ENCODE assay signal across 8 cellular contexts in the genomic region with DNA sequence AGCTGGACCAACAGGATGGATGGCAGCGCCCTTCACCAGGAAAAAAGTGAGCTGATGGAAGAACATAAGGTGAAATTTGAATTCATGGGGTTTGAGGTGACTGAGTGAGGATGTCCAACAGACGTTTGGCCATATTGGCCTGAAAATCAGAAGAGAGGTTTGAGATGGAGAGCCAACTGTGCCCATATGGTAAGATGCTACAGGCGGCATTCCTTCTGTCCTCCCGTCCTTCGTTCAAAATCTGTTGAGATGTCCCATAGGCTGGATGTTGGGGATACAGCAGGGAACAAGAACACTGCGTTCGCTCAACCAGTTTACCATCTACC. TPM values are rescaled to one million over a fixed set of nuclear protein-coding genes. Genes with fewer than 3 reads are reported as not detected.
A peak's percentile ranks its signal among the peaks of the same experiment; 100 is the strongest.
DNase-seq lines count a peak whose midpoint lies in the region; ATAC-seq and TF ChIP-seq lines count a peak whose summit lies in the region.

No MANE protein-coding gene starts in this region.

- H4K91ac ChIP-seq in mesenchymal stem cell (ENCODE audit: low read length): peak overlapping the region; percentile 52

- no peak for DNase-seq in mammary epithelial cell
- DNase-seq in mesenchymal stem cell: no peak
- DNase-seq in vagina (ENCODE audit: extremely low spot score in 2 of 2): no peak
- no peak for DNase-seq in NCI-H2081 (lab: John Stamatoyannopoulos, UW)
- no peak for DNase-seq in DMS114 treated with DMSO at 0.1 percent for 48 hours (lab: John Stamatoyannopoulos, UW; ENCODE audit: unreplicated experiment)

- WGBS in mammary epithelial cell (ENCODE audit: low coverage, missing lambda C conversion rate): 17% methylated on average over 7 of the region's 7 CpGs
- 23% methylated on average over 5 of the region's 7 CpGs for WGBS in mesenchymal stem cell

- H2AFZ ChIP-seq in mammary epithelial cell (ENCODE audit: low read depth, low read length) (peak overlapping the region; percentile 99), mesenchymal stem cell (ENCODE audit: low read depth, low read length) (peak overlapping the region; percentile 6)

- no peak overlapping the region for H3K14ac ChIP-seq in mesenchymal stem cell (ENCODE audit: low read length in 2 of 2)

- peaks cover 22% of the 10 kb centered on the region for H3K36me3 ChIP-seq in DOHH2 (ENCODE audit: control insufficient read depth, low read length)
- H3K36me3 ChIP-seq in mammary epithelial cell (ENCODE audit: insufficient read depth, low read length): no peaks in the 10 kb centered on the region
- H3K36me3 ChIP-seq in mesenchymal stem cell (ENCODE audit: control insufficient read depth in 1 of 2, insufficient read depth in 2 of 2, low read depth in 1 of 2, low read length in 2 of 2): peaks cover 6 to 13% of the 10 kb centered on the region in 2 experiments
- H3K36me3 ChIP-seq in vagina: peaks cover 0 to 19% of the 10 kb centered on the region in 2 donors

- ATAC-seq in HG03159 (IDR thresholded peaks at IDR 0.05; ENCODE audit: unreplicated experiment): peak; percentile 3
- ATAC-seq in GM21526 (IDR thresholded peaks at IDR 0.05; ENCODE audit: low FRiP score, unreplicated experiment): no peak

- H3K9ac ChIP-seq in mammary epithelial cell (ENCODE audit: insufficient read depth, low read length) (peak overlapping the region; percentile 85), mesenchymal stem cell (ENCODE audit: low read length) (peak overlapping the region; percentile 97)

- no peak overlapping the region for H2BK5ac ChIP-seq in mesenchymal stem cell (ENCODE audit: low read depth, low read length, poor library complexity, severe bottlenecking)

- peak overlapping the region; percentile 42 to 82 for H3K4ac ChIP-seq in mesenchymal stem cell (ENCODE audit: low read depth in 1 of 2, low read length in 2 of 2)

- H3K79me1 ChIP-seq in mesenchymal stem cell (replicated peaks; ENCODE audit: low read length, poor library complexity, severe bottlenecking): peaks cover 27% of the 10 kb centered on the region

- H3K4me2 ChIP-seq in DOHH2 (ENCODE audit: low read length) (peak overlapping the region; percentile 74), mammary epithelial cell (ENCODE audit: insufficient read depth, low read depth, low read length) (peak overlapping the region; percentile 96), mesenchymal stem cell (ENCODE audit: low read length, poor library complexity, severe bottlenecking) (peak overlapping the region; percentile 44)

- H3K9me3 ChIP-seq in DOHH2 (ENCODE audit: control insufficient read depth, insufficient read depth, low read length) (no peaks in the 10 kb centered on the region), mammary epithelial cell (replicated peaks; ENCODE audit: insufficient read depth, low read length) (no peaks in the 10 kb centered on the region), mesenchymal stem cell (ENCODE audit: control insufficient read depth, low read length) (no peaks in the 10 kb centered on the region), vagina (no peaks in the 10 kb centered on the region)

- TF ChIP-seq POLR2A in vagina (IDR thresholded peaks at IDR 0.05): no peak

- H3K4me3 ChIP-seq in DOHH2 (ENCODE audit: low read length) (peak overlapping the region; percentile 98), mammary epithelial cell (replicated peaks in 1 of 3; ENCODE audit: insufficient read depth in 1 of 3, low read depth in 2 of 3, low read length in 3 of 3) (peak overlapping the region; percentile 72 to 83 (median 82)), mesenchymal stem cell (ENCODE audit: insufficient read depth in 1 of 2, low read depth in 1 of 2, low read length in 2 of 2) (peak overlapping the region in 1 of 2 experiments; percentile 91), vagina (peak overlapping the region; percentile 87 to 94)

- intact Hi-C loops in mammary epithelial cell (cut with micrococcal nuclease) (no loop called here), vagina (cut with DNase I) (no loop called here)

- peak overlapping the region; percentile 44 for H3K27ac ChIP-seq in DOHH2 (ENCODE audit: low read depth, low read length)
- H3K27ac ChIP-seq in mammary epithelial cell (ENCODE audit: insufficient read depth, low read depth, low read length): peak overlapping the region; percentile 53
- H3K27ac ChIP-seq in mesenchymal stem cell (ENCODE audit: low read length, poor library complexity, severe bottlenecking): no peak overlapping the region
- H3K27ac ChIP-seq in vagina: peak overlapping the region; percentile 90

- H3K23ac ChIP-seq in mesenchymal stem cell (ENCODE audit: low read length in 2 of 2): no peak overlapping the region

- peak overlapping the region; percentile 97 for H4K8ac ChIP-seq in mesenchymal stem cell (ENCODE audit: low read length)

- 0 out of 2 replicates have a peak, but pooled peaks cover 1% of the 10 kb centered on the region for H3F3A ChIP-seq in DOHH2 (ENCODE audit: control insufficient read depth, insufficient read depth)

- TF ChIP-seq CTCF in DOHH2 (IDR thresholded peaks at IDR 0.05; ENCODE audit: low read depth, low read length, poor library complexity, severe bottlenecking) (no peak), mammary epithelial cell (conservative IDR thresholded peaks at IDR 0.05 in 1 of 2, IDR thresholded peaks at IDR 0.05 in 1 of 2; ENCODE audit: extremely low read depth in 1 of 2, insufficient read depth in 1 of 2, low read depth in 1 of 2, low read length in 2 of 2) (no peak), vagina (IDR thresholded peaks at IDR 0.05) (no peak)

- H3K4me1 ChIP-seq in DOHH2 (ENCODE audit: control insufficient read depth, low read length) (peaks cover 21% of the 10 kb centered on the region), mammary epithelial cell (ENCODE audit: insufficient read depth, low read length) (peaks cover 6% of the 10 kb centered on the region), mesenchymal stem cell (ENCODE audit: control insufficient read depth, insufficient read depth, low read depth, low read length) (peaks cover 9% of the 10 kb centered on the region), vagina (peaks cover 16% of the 10 kb centered on the region)

- H3K18ac ChIP-seq in mesenchymal stem cell (ENCODE audit: low read depth in 1 of 2, low read length in 2 of 2): peak overlapping the region in 1 of 2 experiments; percentile 59

- TSS peak; percentile 54 for BruUV-seq in mammary epithelial cell (replicated peaks; lab: Mats Ljungman, UMichigan)

- H3K9me2 ChIP-seq in DOHH2 (replicated peaks; ENCODE audit: control insufficient read depth, low read length): no peaks in the 10 kb centered on the region

- no peak overlapping the region for H2BK120ac ChIP-seq in mesenchymal stem cell (ENCODE audit: low read depth, low read length)

- H2BK12ac ChIP-seq in mesenchymal stem cell (ENCODE audit: low read length in 2 of 2): no peak overlapping the region

- in situ Hi-C loops in mammary epithelial cell (cut with MboI; ENCODE audit: low sequenced_read_pairs in 2 of 2): no loop called here

- CTCF ChIA-PET in mammary epithelial cell (lab: Charles Lee; ENCODE audit: low non-redundant PET): no interaction called here

- H3K79me2 ChIP-seq in DOHH2 (ENCODE audit: control insufficient read depth, low read length): peaks cover 24% of the 10 kb centered on the region
- peaks cover 33% of the 10 kb centered on the region for H3K79me2 ChIP-seq in mammary epithelial cell (ENCODE audit: insufficient read depth, low read length)

- no peak overlapping the region for H2BK15ac ChIP-seq in mesenchymal stem cell (ENCODE audit: low read depth, poor library complexity, severe bottlenecking)

- no peaks in the 10 kb centered on the region for H4K20me1 ChIP-seq in DOHH2 (ENCODE audit: control insufficient read depth, insufficient read depth, low read depth, low read length)
- H4K20me1 ChIP-seq in mammary epithelial cell (ENCODE audit: insufficient read depth, low read length): no peaks in the 10 kb centered on the region

- 0 out of 2 replicates have a peak, but pooled peaks cover 2% of the 10 kb centered on the region for H3K27me3 ChIP-seq in DOHH2 (ENCODE audit: control insufficient read depth, low read length)
- H3K27me3 ChIP-seq in mammary epithelial cell (ENCODE audit: insufficient read depth, low read length): no peaks in the 10 kb centered on the region
- H3K27me3 ChIP-seq in mesenchymal stem cell (ENCODE audit: control insufficient read depth in 1 of 2, insufficient read depth in 1 of 2, low read length in 2 of 2): no peaks in the 10 kb centered on the region
- no peaks in the 10 kb centered on the region for H3K27me3 ChIP-seq in vagina

- H2AK5ac ChIP-seq in mesenchymal stem cell (ENCODE audit: low read length, severe bottlenecking): peak overlapping the region; percentile 31

- dilution Hi-C loops in mammary epithelial cell (cut with HindIII; ENCODE audit: low sequenced_read_pairs): no loop called here

RNA-seq across cellular contexts. Expression of a gene that starts 0.5 kb away (rescaled TPM):
- 10 to 100 TPM; 23.2 to 31.8 TPM for total RNA-seq in mammary epithelial cell
- polyA plus RNA-seq in mammary epithelial cell: 14.3 TPM
- 29.9 TPM for polyA minus RNA-seq in mammary epithelial cell
- polyA plus RNA-seq in mesenchymal stem cell (2013, experiment 1 of 2): 12.7 TPM
- polyA plus RNA-seq in mesenchymal stem cell (2013, experiment 2 of 2): 13.0 TPM
- 24.3 TPM for total RNA-seq in vagina

Comparison
In these comparisons a context has a peak if more than half of its experiments do, and no peak if none do; other contexts are left out.
1. H3K4me2 ChIP-seq: peak in every context shown above with its lines; median percentile 96 in mammary epithelial cell; 74 in DOHH2; 44 in mesenchymal stem cell.